In genomic region chr11:46616551-46617450, GRCh38 we compare ENCODE assay signal across 8 cellular contexts. TPM values are rescaled to one million over a fixed set of nuclear protein-coding genes. Genes with fewer than 3 reads are reported as not detected.
DNase-seq lines count a peak whose midpoint lies in the region; ATAC-seq, FAIRE-seq and TF ChIP-seq lines count a peak whose summit lies in the region.

Gene HARBI1 (minus strand): TSS chr11:46617227. CDS start chr11:46616237, 990 bp downstream.

- in situ Hi-C loops in Caki2 (cut with HindIII; ENCODE audit: low pct_unique_long_range_greater_than_20kb, low sequenced_read_pairs): no loop called here

- H3K4me1 ChIP-seq in NT2/D1 (ENCODE audit: insufficient read depth, insufficient read length) (no peaks in the 10 kb centered on the region), mononuclear cell (ENCODE audit: insufficient read depth, low read length) (peaks cover 37% of the 10 kb centered on the region)

- DNase-seq in Caki2 (ENCODE audit: low read depth) (peak; percentile 88), HTR-8/SVneo (ENCODE audit: insufficient read length, low spot score) (peak; percentile 91), NT2/D1 (ENCODE audit: low read depth, low spot score) (peak; percentile 88), activated T-cell treated with anti-CD3 and anti-CD28 coated beads for 1 hour (ENCODE audit: low read depth) (peak; percentile 84), epithelial cell of esophagus (ENCODE audit: low read depth) (peak; percentile 93)
- peak; percentile 89 to 92 for DNase-seq in stimulated activated CD8-positive, alpha-beta memory T cell treated with anti-CD3 and anti-CD28 coated beads, Interleukin-2, amount 100 ng/mL, for 48 hours (ENCODE audit: low read depth in 2 of 2)

- H3K9me3 ChIP-seq in NT2/D1 (ENCODE audit: insufficient read depth, low read length): no peaks in the 10 kb centered on the region
- no peaks in the 10 kb centered on the region for H3K9me3 ChIP-seq in mononuclear cell (ENCODE audit: low read depth, low read length)

- H3K4me3 ChIP-seq in NT2/D1 (ENCODE audit: insufficient read length, low read depth): peak within 1 kb of the TSS; percentile 99
- peak within 1 kb of the TSS; percentile 97 for H3K4me3 ChIP-seq in epithelial cell of esophagus (ENCODE audit: low read length)
- peak within 1 kb of the TSS; percentile 86 for H3K4me3 ChIP-seq in mononuclear cell (ENCODE audit: low read length)

- peaks cover 21% of the 10 kb centered on the region for H3K36me3 ChIP-seq in NT2/D1 (ENCODE audit: insufficient read depth, insufficient read length, low read length)

- no peak for TF ChIP-seq CTCF in epithelial cell of esophagus (IDR thresholded peaks at IDR 0.05; ENCODE audit: insufficient read depth, low read depth, low read length, missing control alignments)

- H3K27me3 ChIP-seq in NT2/D1 (ENCODE audit: insufficient read depth, insufficient read length) (no peaks in the 10 kb centered on the region), mononuclear cell (ENCODE audit: insufficient read depth, low read length) (no peaks in the 10 kb centered on the region)

- H3K9ac ChIP-seq in NT2/D1 (ENCODE audit: insufficient read length, low read depth): peak within 1 kb of the TSS; percentile 99

- ATAC-seq in GM21381 (IDR thresholded peaks at IDR 0.05; ENCODE audit: unreplicated experiment): peak; percentile 95

- FAIRE-seq in HTR-8/SVneo (lab: Jason Lieb, UNC): peak; percentile 82

RNA-seq across cellular contexts. Expression of gene HARBI1, which starts in this region (rescaled TPM):
- 1.6 and 4.8 TPM in 2 replicates for total RNA-seq in Caki2 (2014; rRNA removed; shearing (Covaris generic); ENCODE audit: low replicate concordance)
- total RNA-seq in mononuclear cell: 10.6 TPM

Comparison
In these comparisons a context has a peak if more than half of its experiments do, and no peak if none do; other contexts are left out.
1. Peak in every context shown above with its lines: DNase-seq, ATAC-seq and H3K4me3 ChIP-seq.